6 cellular contexts compared by ENCODE assay signal in genomic region chr1:211249611-211250010, GRCh38. TPM values are rescaled to one million over a fixed set of nuclear protein-coding genes. Genes with fewer than 3 reads are reported as not detected.
DNase-seq lines count a peak whose midpoint lies in the region; ATAC-seq, FAIRE-seq and TF ChIP-seq lines count a peak whose summit lies in the region.
"Not testable (repeated sequence)": the region's sequence is repeated elsewhere in the genome, so short reads cannot be mapped to it uniquely, and the experiment has no call there.

No MANE protein-coding gene starts in this region.

- CTCF ChIA-PET in WTC11 (lab: Charles Lee) = interaction anchor here (1.2 kb wide), 1 partner anchor 9 kb away, joined by 6 read pairs; no protein-coding TSS in a partner anchor
- CTCF ChIA-PET in H1 (lab: Charles Lee; ENCODE audit: partially characterized antibody) = interaction anchor here (0.6 kb wide), 1 partner anchor 170 kb away, joined by 3 read pairs; no protein-coding TSS in a partner anchor

- not testable (repeated sequence) for H4K91ac ChIP-seq in H9 (ENCODE audit: insufficient read length, low read depth, low read length); H1 (replicated peaks; ENCODE audit: insufficient read length, low read length)

- POLR2A ChIA-PET in WTC11 (lab: Charles Lee) = interaction anchor here (0.7 to 1.5 kb wide), 2 partner anchors 9 to 135 kb away, joined by 6 read pairs; partner anchors contain the start of gene RCOR3
- POLR2A ChIA-PET in H1 (lab: Charles Lee; ENCODE audit: partially characterized antibody) = interaction anchor here (0.6 to 4.5 kb wide), 2 partner anchors 9 to 202 kb away, joined by 3 to 21 read pairs; partner anchors contain the start of gene RCOR3

- H3K27ac Mint-ChIP-seq in H9 (peak overlapping the region in 1 of 3 experiments; percentile 84; a peak in 1 of 7 replicates), WTC11 (peak overlapping the region; percentile 79)
- not testable (repeated sequence) for H3K27ac Mint-ChIP-seq in osteocyte (ENCODE audit: unreplicated experiment)

- H3K23me2 ChIP-seq in H9 (ENCODE audit: insufficient read length, low read depth, low read length, poor library complexity, severe bottlenecking); H1 (ENCODE audit: low read depth, low read length): not testable (repeated sequence)

- H2BK15ac ChIP-seq in H9 (ENCODE audit: low read depth, low read length); H1 (ENCODE audit: low read length): not testable (repeated sequence)

- not testable (repeated sequence) for TF ChIP-seq CTCF in H9 (conservative IDR thresholded peaks at IDR 0.05); WTC11 (IDR thresholded peaks at IDR 0.05); H1 (IDR thresholded peaks at IDR 0.05; ENCODE audit: control extremely low read depth in 1 of 3, insufficient read depth in 1 of 3, low read depth in 1 of 3, low read length in 3 of 3); osteocyte (IDR thresholded peaks at IDR 0.05)

- H3T11ph ChIP-seq in H9 (ENCODE audit: low read length) = not testable (repeated sequence)

- no CpG with 5 or more reads among the region's 3 CpGs for WGBS in H9 (ENCODE audit: extremely low coverage, insufficient read length, low lambda C conversion rate)
- WGBS in H1 (ENCODE audit: extremely low coverage in 1 of 2, insufficient coverage in 1 of 2, insufficient read length in 1 of 2, insufficient replicate concordance in 2 of 2, low coverage in 1 of 2, low lambda C conversion rate in 2 of 2, missing lambda C conversion rate in 1 of 2), 2 experiments = 72% methylated on average over 3 of the region's 3 CpGs; no CpG with 5 or more reads in 1 of the 2 experiments

- H4K5ac ChIP-seq in H9 (ENCODE audit: insufficient read length, low read depth, low read length); H1 (ENCODE audit: insufficient read length, low read depth, low read length): not testable (repeated sequence)

- not testable (repeated sequence) for H2BK12ac ChIP-seq in H9 (ENCODE audit: insufficient read length, low read depth, low read length); H1 (ENCODE audit: low read depth, low read length)

- not testable (repeated sequence) for TF ChIP-seq POLR2A in H1 (IDR thresholded peaks at IDR 0.05; ENCODE audit: control extremely low read depth in 1 of 2, low read depth in 2 of 2, low read length in 2 of 2)

- not testable (repeated sequence) for FAIRE-seq in H1 (lab: Jason Lieb, UNC)

- H2BK20ac ChIP-seq in H9 (ENCODE audit: low read depth, low read length, poor library complexity, severe bottlenecking); H1 (ENCODE audit: low read length): not testable (repeated sequence)

- H3K18ac ChIP-seq in H9 (ENCODE audit: insufficient read length, low read depth, low read length) = not testable (repeated sequence)
- peak overlapping the region; percentile 13; the same call in 1 of the 2 replicates for H3K18ac ChIP-seq in H1 (ENCODE audit: extremely low read depth, low read length)

- not testable (repeated sequence) for H3K9me3 ChIP-seq in H9 (ENCODE audit: control insufficient read depth, low read depth, low read length); H1 (ENCODE audit: insufficient read depth in 2 of 2, low read depth in 1 of 2, low read length in 1 of 2)

- ATAC-seq in WTC11 = peak; percentile 24; the same call in 1 of the 2 replicates

- not testable (repeated sequence) for H3K27ac ChIP-seq in H9 (ENCODE audit: insufficient read length, low read depth, low read length); H1 (ENCODE audit: low read depth, low read length)

- H3K4ac ChIP-seq in H9 (ENCODE audit: low read depth, low read length); H1 (replicated peaks; ENCODE audit: insufficient read length, low read depth, low read length): not testable (repeated sequence)

- not testable (repeated sequence) for H3K4me3 Mint-ChIP-seq in H9; osteocyte (ENCODE audit: unreplicated experiment)
- H3K4me3 Mint-ChIP-seq in WTC11 = peak overlapping the region; percentile 3; the same call in 1 of the 2 replicates

- H3K4me3 ChIP-seq in H1 (ENCODE audit: extremely low read depth in 1 of 4, insufficient read depth in 2 of 4, low read depth in 3 of 4, low read length in 4 of 4) = not testable (repeated sequence)

- not testable (repeated sequence) for H3K56ac ChIP-seq in H9 (ENCODE audit: insufficient read length, low read depth, low read length); H1 (replicated peaks; ENCODE audit: insufficient read length, low read depth, low read length)

- not testable (repeated sequence) for TF ChIP-seq EP300 in H1 (IDR thresholded peaks at IDR 0.05; ENCODE audit: borderline replicate concordance in 1 of 2, low read depth in 2 of 2, low read length in 2 of 2)

- not testable (repeated sequence) for H3K23ac ChIP-seq in H9 (ENCODE audit: insufficient read length, low read depth, low read length); H1 (ENCODE audit: insufficient read length)

- H3K4me1 ChIP-seq in H9 (ENCODE audit: insufficient read depth, low read length); H1 (replicated peaks in 1 of 4; ENCODE audit: control insufficient read depth in 3 of 4, insufficient read depth in 4 of 4, low read length in 3 of 4): not testable (repeated sequence)

- not testable (repeated sequence) for H4K20me1 ChIP-seq in H9 (ENCODE audit: control insufficient read depth, insufficient read depth, insufficient read length); H1 (replicated peaks in 1 of 2; ENCODE audit: control insufficient read depth in 1 of 2, insufficient read depth in 2 of 2, low read length in 2 of 2)

- not testable (repeated sequence) for H3K36me3 ChIP-seq in H1 (ENCODE audit: control insufficient read depth in 2 of 4, insufficient read depth in 4 of 4, low read length in 3 of 4)

- not testable (repeated sequence) for H3K4me2 ChIP-seq in H9 (ENCODE audit: insufficient read depth, insufficient read length, low read length); H1 (ENCODE audit: insufficient read depth in 1 of 2, low read depth in 2 of 2, low read length in 2 of 2)

- not testable (repeated sequence) for H3K79me1 ChIP-seq in H9 (ENCODE audit: insufficient read depth, low read depth, low read length, poor library complexity, severe bottlenecking); H1 (ENCODE audit: low read depth, low read length)

- TF ChIP-seq RAD21 in H1 (IDR thresholded peaks at IDR 0.05 in 1 of 2, conservative IDR thresholded peaks at IDR 0.05 in 1 of 2; ENCODE audit: low read depth in 2 of 2, low read length in 2 of 2) = not testable (repeated sequence)

- not testable (repeated sequence) for H3K14ac ChIP-seq in H9 (ENCODE audit: insufficient read depth, low read length); H1 (ENCODE audit: insufficient read length)

- not testable (repeated sequence) for H2AK5ac ChIP-seq in H9 (ENCODE audit: insufficient read length, low read length); H1 (ENCODE audit: low read depth, low read length)

- H3K4me1 Mint-ChIP-seq in H9 = peaks cover 17 to 24% of the 10 kb centered on the region in 2 experiments
- peaks cover 30% of the 10 kb centered on the region for H3K4me1 Mint-ChIP-seq in WTC11
- not testable (repeated sequence) for H3K4me1 Mint-ChIP-seq in osteocyte (ENCODE audit: unreplicated experiment)

- H3K9ac ChIP-seq in H9 (ENCODE audit: extremely low read depth, insufficient read length, low read length); H1 (replicated peaks in 1 of 4; ENCODE audit: extremely low read depth in 1 of 4, low read depth in 3 of 4, low read length in 3 of 4): not testable (repeated sequence)

- not testable (repeated sequence) for H3K27me3 ChIP-seq in H9 (ENCODE audit: insufficient read depth, low read length); H1 (replicated peaks in 1 of 4; ENCODE audit: control insufficient read depth in 3 of 4, extremely low read depth in 1 of 4, insufficient read depth in 3 of 4, low read length in 3 of 4)

- DNase-seq in DMS53 (lab: John Stamatoyannopoulos, UW) (peak; percentile 13), H9 (peak; percentile 40), H1 (ENCODE audit: low read depth in 1 of 2, low spot score in 2 of 2) (peak in 1 of 2 experiments; percentile 41), islet precursor cell (peak; percentile 83), osteocyte (ENCODE audit: extremely low spot score, unreplicated experiment) (peak; percentile 42)
- DNase-seq in WTC11 (ENCODE audit: low spot score) = not testable (repeated sequence)

- not testable (repeated sequence) for H3K79me2 ChIP-seq in H9 (ENCODE audit: insufficient read depth, low read length); H1 (ENCODE audit: control insufficient read depth in 1 of 2, insufficient read depth in 2 of 2, low read length in 2 of 2)

- H3K27me3 Mint-ChIP-seq in H9 (ENCODE audit: low read depth); WTC11 (ENCODE audit: low read depth); osteocyte (ENCODE audit: unreplicated experiment): not testable (repeated sequence)

- not testable (repeated sequence) for H4K8ac ChIP-seq in H9 (replicated peaks; ENCODE audit: insufficient read length, low read depth, low read length); H1 (ENCODE audit: extremely low read depth, insufficient read depth, low read length)

- H3K36me3 Mint-ChIP-seq in H9 (ENCODE audit: insufficient read depth in 1 of 3, low read depth in 3 of 3); WTC11; osteocyte (ENCODE audit: unreplicated experiment): not testable (repeated sequence)

- H2BK120ac ChIP-seq in H9 (ENCODE audit: low read depth, low read length, poor library complexity, severe bottlenecking); H1 (replicated peaks; ENCODE audit: low read depth, low read length): not testable (repeated sequence)

- not testable (repeated sequence) for H2BK5ac ChIP-seq in H9 (ENCODE audit: insufficient read length, low read length); H1 (ENCODE audit: low read depth, low read length)

- H2AFZ ChIP-seq in H9 (ENCODE audit: low read length); H1 (ENCODE audit: low read length): not testable (repeated sequence)

- not testable (repeated sequence) for H3K9me3 Mint-ChIP-seq in H9; WTC11; osteocyte (ENCODE audit: unreplicated experiment)

RNA-seq across cellular contexts. Expression of gene RCOR3, which starts 9.6 kb away (rescaled TPM):
- total RNA-seq in H9 (2021) (37.2 and 37.6 TPM in 2 replicates), WTC11 (2021) (28.3 to 35.9 TPM (median 30.6 TPM) in 3 replicates), osteocyte (51.0 and 54.6 TPM in 2 replicates)
- total RNA-seq in H1 (2021; fragmentation: NEBNext Ultra II Directional; extraction: Animal tissue kit (Norgen Biotek cat#: 25700)) = 28.0 and 36.3 TPM in 2 replicates
- 21.4 and 27.0 TPM in 2 replicates for polyA plus RNA-seq in H1 (2011; rRNA removed)
- polyA plus RNA-seq in H1 (2011; cell fraction: cytosol; rRNA removed) = 24.8 TPM
- polyA plus RNA-seq in H1 (2011; cell fraction: nucleus; rRNA removed) = 74.9 TPM
- polyA plus RNA-seq in H1 (2012, experiment 1 of 2) = 21.3 to 27.7 TPM (median 26.3 TPM) in 4 replicates
- 2.4 TPM for polyA plus RNA-seq in H1 (2012, experiment 2 of 2)
- 24.1 TPM for polyA plus RNA-seq in H1 (2013, experiment 1 of 2)
- 21.4 TPM for polyA plus RNA-seq in H1 (2013, experiment 2 of 2)
- polyA minus RNA-seq in H1 (2011; rRNA and poly(A)+ RNA removed) = 42.7 and 53.9 TPM in 2 replicates
- 23.8 TPM for polyA minus RNA-seq in H1 (2011; cell fraction: cytosol; rRNA and poly(A)+ RNA removed)
- polyA minus RNA-seq in H1 (2011; cell fraction: nucleus; rRNA and poly(A)+ RNA removed) = 133 TPM
